ENCODE assay signal across 1 cellular context in the genomic region with DNA sequence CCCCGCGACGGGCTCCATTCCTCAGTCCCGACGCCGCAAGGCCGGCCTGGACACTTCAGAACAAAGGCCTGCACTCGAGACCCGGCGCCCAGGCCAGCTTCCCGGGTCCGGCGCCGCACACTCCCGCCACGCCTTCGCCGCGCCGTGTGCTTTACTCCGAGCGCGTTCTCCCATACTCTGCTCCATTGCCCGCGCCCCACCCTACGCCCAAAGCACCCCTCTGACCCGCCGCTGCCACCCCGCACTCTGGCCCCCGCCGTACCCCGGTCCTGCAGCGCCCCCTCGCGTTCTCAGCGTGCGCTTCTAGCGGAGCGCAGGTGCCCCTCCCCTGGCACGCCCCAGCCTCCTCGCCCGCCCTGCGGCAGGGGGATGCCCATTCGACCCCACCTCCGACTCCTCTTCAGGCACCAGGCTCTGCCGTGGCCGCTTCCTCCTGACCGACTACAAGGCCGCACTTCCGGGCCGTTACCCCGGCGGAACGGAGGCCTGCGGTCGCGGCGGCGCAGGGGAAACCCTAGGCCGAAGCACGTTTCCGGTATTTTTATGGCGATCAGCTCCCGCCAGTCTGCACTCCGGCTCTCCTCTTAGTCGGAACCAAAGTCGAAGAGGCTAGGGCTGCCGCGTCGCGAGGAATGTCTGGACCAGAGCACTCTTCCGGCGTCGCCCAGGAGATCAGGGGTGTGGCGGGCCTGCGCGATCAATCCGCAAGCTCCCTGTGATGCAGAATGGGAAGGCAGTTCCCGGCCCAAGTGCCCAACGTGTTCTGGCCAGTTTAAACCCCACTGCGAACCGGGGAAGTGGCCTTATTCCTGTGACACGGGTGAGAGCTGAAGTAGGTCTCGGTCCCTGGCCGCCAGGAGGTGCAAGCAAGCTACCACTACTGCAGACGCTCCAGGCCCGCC.
TF ChIP-seq lines count a peak whose summit lies in the region.

Gene ZBTB45 (minus strand): TSS at position 456 of the 902 bp plus-strand sequence. CDS start 2,137 bp downstream, outside the sequence.

TF ChIP-seq in K562, 482 proteins besides CTCF, POLR2A, EP300 and RAD21 (continued from another document and continues in another):
- no peak for TF ChIP-seq PBX2 (CRISPR knock-in tag; IDR thresholded peaks at IDR 0.05; ENCODE audit: low read depth)
- TF ChIP-seq PBX2 (tag; conservative IDR thresholded peaks at IDR 0.05; ENCODE audit: low read depth) = peak; percentile 44
- TF ChIP-seq ZFPM2 (CRISPR knock-in tag; IDR thresholded peaks at IDR 0.05) = no peak
- peak; percentile 96 for TF ChIP-seq POLR2G (IDR thresholded peaks at IDR 0.05; ENCODE audit: low read depth, low read length)
- TF ChIP-seq ZZZ3 (IDR thresholded peaks at IDR 0.05) = no peak
- peak; percentile 90 for TF ChIP-seq RB1 (IDR thresholded peaks at IDR 0.05; ENCODE audit: low read depth)
- TF ChIP-seq ZNF57 (CRISPR knock-in tag; IDR thresholded peaks at IDR 0.05) = no peak
- TF ChIP-seq ZBTB34 (CRISPR knock-in tag; IDR thresholded peaks at IDR 0.05) = no peak
- TF ChIP-seq ZNF212 (CRISPR knock-in tag; IDR thresholded peaks at IDR 0.05) = no peak
- no peak for TF ChIP-seq SRSF3 (IDR thresholded peaks at IDR 0.05; ENCODE audit: insufficient read depth, low read length)
- no peak for TF ChIP-seq ATF4 (CRISPR knock-in tag; IDR thresholded peaks at IDR 0.05)
- no peak for TF ChIP-seq ZNF717 (CRISPR knock-in tag; IDR thresholded peaks at IDR 0.05)
- TF ChIP-seq FIP1L1 (IDR thresholded peaks at IDR 0.05; ENCODE audit: low read depth, low read length, poor library complexity, severe bottlenecking) = peak; percentile 99
- TF ChIP-seq ZNF121 (CRISPR knock-in tag; conservative IDR thresholded peaks at IDR 0.05) = no peak
- TF ChIP-seq ATF7 (IDR thresholded peaks at IDR 0.05) = peak; percentile 80
- TF ChIP-seq CBX8 (IDR thresholded peaks at IDR 0.05; ENCODE audit: borderline replicate concordance, extremely low read depth, low read depth, low read length, poor library complexity, severe bottlenecking) = no peak
- TF ChIP-seq, protein P1, sequence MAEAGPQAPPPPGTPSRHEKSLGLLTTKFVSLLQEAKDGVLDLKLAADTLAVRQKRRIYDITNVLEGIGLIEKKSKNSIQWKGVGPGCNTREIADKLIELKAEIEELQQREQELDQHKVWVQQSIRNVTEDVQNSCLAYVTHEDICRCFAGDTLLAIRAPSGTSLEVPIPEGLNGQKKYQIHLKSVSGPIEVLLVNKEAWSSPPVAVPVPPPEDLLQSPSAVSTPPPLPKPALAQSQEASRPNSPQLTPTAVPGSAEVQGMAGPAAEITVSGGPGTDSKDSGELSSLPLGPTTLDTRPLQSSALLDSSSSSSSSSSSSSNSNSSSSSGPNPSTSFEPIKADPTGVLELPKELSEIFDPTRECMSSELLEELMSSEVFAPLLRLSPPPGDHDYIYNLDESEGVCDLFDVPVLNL (CRISPR knock-in tag; IDR thresholded peaks at IDR 0.05; ENCODE audit: low read depth) = no peak; the same call in 1 of the 2 replicates
- TF ChIP-seq SUPT5H (IDR thresholded peaks at IDR 0.05) = peak; percentile 84
- TF ChIP-seq PHB (CRISPR knock-in tag; IDR thresholded peaks at IDR 0.05) = peak; percentile 75; the same call in 1 of the 2 replicates
- 0 out of 2 replicates have a peak, but pooled peaks have one; percentile 21 for TF ChIP-seq IFI16 (CRISPR knock-in tag; IDR thresholded peaks at IDR 0.05)
- 0 out of 2 replicates have a peak, but pooled peaks have one; percentile 42 for TF ChIP-seq MTA1 (IDR thresholded peaks at IDR 0.05; ENCODE audit: borderline replicate concordance)
- no peak for TF ChIP-seq ZNF77 (CRISPR knock-in tag; IDR thresholded peaks at IDR 0.05)
- TF ChIP-seq ZNF445 (CRISPR knock-in tag; IDR thresholded peaks at IDR 0.05; ENCODE audit: low read depth) = no peak
- TF ChIP-seq CTCFL (IDR thresholded peaks at IDR 0.05; ENCODE audit: borderline replicate concordance, insufficient read depth, low read depth, low read length, poor library complexity, severe bottlenecking) = peak; percentile 77
- TF ChIP-seq, protein P2, sequence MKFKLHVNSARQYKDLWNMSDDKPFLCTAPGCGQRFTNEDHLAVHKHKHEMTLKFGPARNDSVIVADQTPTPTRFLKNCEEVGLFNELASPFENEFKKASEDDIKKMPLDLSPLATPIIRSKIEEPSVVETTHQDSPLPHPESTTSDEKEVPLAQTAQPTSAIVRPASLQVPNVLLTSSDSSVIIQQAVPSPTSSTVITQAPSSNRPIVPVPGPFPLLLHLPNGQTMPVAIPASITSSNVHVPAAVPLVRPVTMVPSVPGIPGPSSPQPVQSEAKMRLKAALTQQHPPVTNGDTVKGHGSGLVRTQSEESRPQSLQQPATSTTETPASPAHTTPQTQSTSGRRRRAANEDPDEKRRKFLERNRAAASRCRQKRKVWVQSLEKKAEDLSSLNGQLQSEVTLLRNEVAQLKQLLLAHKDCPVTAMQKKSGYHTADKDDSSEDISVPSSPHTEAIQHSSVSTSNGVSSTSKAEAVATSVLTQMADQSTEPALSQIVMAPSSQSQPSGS (CRISPR knock-in tag; IDR thresholded peaks at IDR 0.05) = no peak
- TF ChIP-seq RCOR1 (IDR thresholded peaks at IDR 0.05; ENCODE audit: borderline replicate concordance in 1 of 2, low read depth in 2 of 2, low read length in 2 of 2) = peak in 1 of 2 experiments; percentile 63; a peak in 1 of 4 replicates
- peak; percentile 31; the same call in 1 of the 2 replicates for TF ChIP-seq ZNF644 (tag; IDR thresholded peaks at IDR 0.05; ENCODE audit: low read depth)
- peak; percentile 96 for TF ChIP-seq ETV1 (tag; conservative IDR thresholded peaks at IDR 0.05; ENCODE audit: low read depth)
- no peak for TF ChIP-seq RFX5 (IDR thresholded peaks at IDR 0.05; ENCODE audit: low read depth, low read length)
- TF ChIP-seq ZC3H4 (CRISPR knock-in tag; IDR thresholded peaks at IDR 0.05; ENCODE audit: borderline replicate concordance) = no peak
- peak; percentile 34; the same call in 1 of the 2 replicates for TF ChIP-seq ZBTB9 (CRISPR knock-in tag; IDR thresholded peaks at IDR 0.05)
- peak; percentile 64; the same call in 1 of the 2 replicates for TF ChIP-seq PTBP1 (IDR thresholded peaks at IDR 0.05; ENCODE audit: low read depth, low read length)
- TF ChIP-seq HEY1 (CRISPR knock-in tag; IDR thresholded peaks at IDR 0.05; ENCODE audit: borderline replicate concordance) = no peak
- TF ChIP-seq, protein P3, sequence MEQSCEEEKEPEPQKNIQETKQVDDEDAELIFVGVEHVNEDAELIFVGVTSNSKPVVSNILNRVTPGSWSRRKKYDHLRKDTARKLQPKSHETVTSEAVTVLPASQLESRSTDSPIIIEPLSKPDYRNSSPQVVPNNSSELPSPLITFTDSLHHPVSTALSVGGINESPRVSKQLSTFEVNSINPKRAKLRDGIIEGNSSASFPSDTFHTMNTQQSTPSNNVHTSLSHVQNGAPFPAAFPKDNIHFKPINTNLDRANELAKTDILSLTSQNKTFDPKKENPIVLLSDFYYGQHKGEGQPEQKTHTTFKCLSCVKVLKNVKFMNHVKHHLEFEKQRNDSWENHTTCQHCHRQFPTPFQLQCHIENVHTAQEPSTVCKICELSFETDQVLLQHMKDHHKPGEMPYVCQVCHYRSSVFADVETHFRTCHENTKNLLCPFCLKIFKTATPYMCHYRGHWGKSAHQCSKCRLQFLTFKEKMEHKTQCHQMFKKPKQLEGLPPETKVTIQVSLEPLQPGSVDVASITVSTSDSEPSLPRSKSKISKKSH (CRISPR knock-in tag; IDR thresholded peaks at IDR 0.05) = no peak
- TF ChIP-seq NCOR1 (IDR thresholded peaks at IDR 0.05) = peak; percentile 73
- TF ChIP-seq ETV5 (CRISPR knock-in tag; IDR thresholded peaks at IDR 0.05; ENCODE audit: low read depth) = peak; percentile 98
- no peak for TF ChIP-seq HMBOX1 (IDR thresholded peaks at IDR 0.05)
- TF ChIP-seq FOXJ3 (CRISPR knock-in tag; IDR thresholded peaks at IDR 0.05) = no peak
- peak; percentile 88; the same call in 1 of the 2 replicates for TF ChIP-seq IRF1 (CRISPR knock-in tag; IDR thresholded peaks at IDR 0.05; ENCODE audit: borderline replicate concordance)
- no peak; the same call in 1 of the 2 replicates for TF ChIP-seq PML (IDR thresholded peaks at IDR 0.05; ENCODE audit: low read length)
- TF ChIP-seq CBX1 (IDR thresholded peaks at IDR 0.05; ENCODE audit: low read depth) = peak; percentile 94; the same call in 1 of the 2 replicates
- peak; percentile 95 for TF ChIP-seq MTA3 (IDR thresholded peaks at IDR 0.05; ENCODE audit: borderline replicate concordance)
- no peak for TF ChIP-seq ZKSCAN3 (CRISPR knock-in tag; IDR thresholded peaks at IDR 0.05)
